ENCODE assay signal across 26 cellular contexts in genomic region chr14:104791425-104791824, GRCh38. TPM values are rescaled to one million over a fixed set of nuclear protein-coding genes. Genes with fewer than 3 reads are reported as not detected.
DNase-seq lines count a peak whose midpoint lies in the region; ATAC-seq and TF ChIP-seq lines count a peak whose summit lies in the region.
"Had no signal": no experiment of that assay in that cellular context is flagged by ENCODE, and none has a peak within 500 bp of the region (broad histone marks: within the 10 kb centered on the region; RNA-seq: fewer than 3 reads in every experiment).

No MANE protein-coding gene starts in this region.

- H3K36me3 Mint-ChIP-seq in CD4-positive, CD25-positive, alpha-beta regulatory T cell, result no peaks in the 10 kb centered on the region
- H3K36me3 Mint-ChIP-seq in glutamatergic neuron (ENCODE audit: unreplicated experiment) (no peaks in the 10 kb centered on the region), osteocyte (ENCODE audit: unreplicated experiment) (peaks cover 2% of the 10 kb centered on the region)

- no peaks in the 10 kb centered on the region for H3F3A ChIP-seq in Loucy (ENCODE audit: low read depth)

- no peak for ATAC-seq in CD4-positive, CD25-positive, alpha-beta regulatory T cell (ENCODE audit: low read depth in 2 of 2)
- no peak for ATAC-seq in HG03439 (IDR thresholded peaks at IDR 0.05; ENCODE audit: unreplicated experiment)
- ATAC-seq in GM19452 (IDR thresholded peaks at IDR 0.05; ENCODE audit: unreplicated experiment), result no peak
- ATAC-seq: HCT116 had no signal

- peaks cover 0 to 59% (median 14%) of the 10 kb centered on the region in 4 donors for H3K4me1 Mint-ChIP-seq in CD4-positive, CD25-positive, alpha-beta regulatory T cell
- H3K4me1 Mint-ChIP-seq in glutamatergic neuron (ENCODE audit: low read depth, unreplicated experiment), result peaks cover 31% of the 10 kb centered on the region
- H3K4me1 Mint-ChIP-seq in osteocyte (ENCODE audit: unreplicated experiment), result peaks cover 34% of the 10 kb centered on the region

- peak overlapping the region; percentile 36 for H3K9ac ChIP-seq in Loucy (ENCODE audit: low read depth, low read length, poor library complexity, severe bottlenecking)

- peaks cover 86% of the 10 kb centered on the region for H3K79me2 ChIP-seq in Loucy (ENCODE audit: insufficient read depth, low read length)

- no peak for TF ChIP-seq CTCF in Loucy (conservative IDR thresholded peaks at IDR 0.05; ENCODE audit: low read length)
- no peak for TF ChIP-seq CTCF in glutamatergic neuron (IDR thresholded peaks at IDR 0.05; ENCODE audit: partially characterized antibody, unreplicated experiment)
- no peak for TF ChIP-seq CTCF in osteocyte (IDR thresholded peaks at IDR 0.05)

- no peaks in the 10 kb centered on the region for H3K9me3 Mint-ChIP-seq in CD4-positive, CD25-positive, alpha-beta regulatory T cell
- peaks cover 12% of the 10 kb centered on the region for H3K9me3 Mint-ChIP-seq in glutamatergic neuron (ENCODE audit: unreplicated experiment)
- H3K9me3 Mint-ChIP-seq in osteocyte (ENCODE audit: unreplicated experiment), result no peaks in the 10 kb centered on the region
- H3K9me3 Mint-ChIP-seq: activated naive CD4-positive, alpha-beta T cell treated with anti-CD3 and anti-CD28 coated beads, Interleukin-2, amount 10 ng/mL, durations not matched to agents 7 days and 5 days; activated T-cell treated with anti-CD3 and anti-CD28 coated beads, Interleukin-2, amount 50 U/mL, for 24 hours had no signal

- H3K36me3 ChIP-seq in CD4-positive, CD25-positive, alpha-beta regulatory T cell (ENCODE audit: control insufficient read depth, insufficient read depth, low read length), result no peaks in the 10 kb centered on the region
- H3K36me3 ChIP-seq in Loucy (ENCODE audit: insufficient read depth, low read length), result no peaks in the 10 kb centered on the region; the same call in 1 of the 2 replicates

- peak overlapping the region in 2 of 4 donors; percentile 68 to 86 for H3K4me3 Mint-ChIP-seq in CD4-positive, CD25-positive, alpha-beta regulatory T cell
- H3K4me3 Mint-ChIP-seq in glutamatergic neuron (ENCODE audit: unreplicated experiment) (peak overlapping the region; percentile 61), osteocyte (ENCODE audit: unreplicated experiment) (no peak overlapping the region)
- H3K4me3 Mint-ChIP-seq: activated naive CD4-positive, alpha-beta T cell treated with anti-CD3 and anti-CD28 coated beads, Interleukin-2, amount 10 ng/mL, durations not matched to agents 7 days and 5 days; activated T-cell treated with anti-CD3 and anti-CD28 coated beads, Interleukin-2, amount 50 U/mL, for 24 hours had no signal

- H3K27me3 ChIP-seq in CD4-positive, CD25-positive, alpha-beta regulatory T cell (ENCODE audit: control insufficient read depth, insufficient read depth, low read length), result no peaks in the 10 kb centered on the region
- H3K27me3 ChIP-seq in Loucy (ENCODE audit: insufficient read depth, low read length, poor library complexity, severe bottlenecking), result no peaks in the 10 kb centered on the region
- H3K27me3 ChIP-seq: heart left ventricle, upper lobe of right lung had no signal

- peaks cover 54% of the 10 kb centered on the region for H3K4me1 ChIP-seq in CD4-positive, CD25-positive, alpha-beta regulatory T cell (ENCODE audit: control insufficient read depth, insufficient read depth, low read length, poor library complexity, severe bottlenecking)
- peaks cover 39% of the 10 kb centered on the region for H3K4me1 ChIP-seq in Loucy (ENCODE audit: insufficient read depth, low read length, poor library complexity, severe bottlenecking)

- H2AFZ ChIP-seq in Loucy (ENCODE audit: low read length), result no peak overlapping the region

- H3K9me2 ChIP-seq in Loucy (replicated peaks; ENCODE audit: low read depth, low read length), result no peaks in the 10 kb centered on the region

- DNase-seq in CD4-positive, CD25-positive, alpha-beta regulatory T cell, result no peak
- DNase-seq in glutamatergic neuron (no peak), osteocyte (ENCODE audit: extremely low spot score, unreplicated experiment) (no peak)
- no peak for DNase-seq in activated naive CD4-positive, alpha-beta T cell treated with Interleukin-2 at 50 U/mL for 16 hours
- DNase-seq: activated CD4-positive, alpha-beta T cell treated with anti-CD3 and anti-CD28 coated beads for 48 hours; activated naive CD4-positive, alpha-beta T cell treated with anti-CD3 and anti-CD28 coated beads, Interleukin-2, amount 10 ng/mL, durations not matched to agents 7 days and 5 days; activated T-cell treated with anti-CD3 and anti-CD28 coated beads, Interleukin-2, amount 50 U/mL, for 24 hours; EL; Karpas-422; kidney glomerular epithelial cell; MV-4-11; NCI-H1436 treated with DMSO at 0.1 percent for 48 hours; NCI-H446 treated with DMSO at 0.1 percent for 48 hours; NCI-H82; retina; RPMI8226; stimulated activated CD4-positive, alpha-beta T cell treated with anti-CD3 and anti-CD28 coated beads, Interleukin-1b, Interleukin-23, amount 100 ng/mL, for 48 hours; stimulated activated CD8-positive, alpha-beta memory T cell treated with anti-CD3 and anti-CD28 coated beads, Interleukin-4, amount 100 ng/mL, for 48 hours had no signal

- H3K4me3 ChIP-seq in CD4-positive, CD25-positive, alpha-beta regulatory T cell (ENCODE audit: low read depth, low read length), result no peak overlapping the region
- H3K4me3 ChIP-seq in Loucy (ENCODE audit: low read length, poor library complexity, severe bottlenecking), result no peak overlapping the region
- H3K4me3 ChIP-seq: heart left ventricle, smooth muscle cell, upper lobe of right lung had no signal

- no peaks in the 10 kb centered on the region for H3K9me3 ChIP-seq in CD4-positive, CD25-positive, alpha-beta regulatory T cell (ENCODE audit: control insufficient read depth in 2 of 2, low read length in 2 of 2)
- no peaks in the 10 kb centered on the region for H3K9me3 ChIP-seq in Loucy (ENCODE audit: insufficient read depth, low read depth, low read length)
- H3K9me3 ChIP-seq: heart left ventricle, upper lobe of right lung had no signal

- no peak overlapping the region for H3K27ac ChIP-seq in CD4-positive, CD25-positive, alpha-beta regulatory T cell (ENCODE audit: insufficient read depth, low read length, poor library complexity, severe bottlenecking)
- H3K27ac ChIP-seq: HL-60, upper lobe of right lung had no signal

- H3K4me2 ChIP-seq in Loucy (ENCODE audit: low read depth, low read length, poor library complexity, severe bottlenecking), result peak overlapping the region; percentile 90
- H3K4me2 ChIP-seq: smooth muscle cell had no signal

- no peaks in the 10 kb centered on the region for H3K27me3 Mint-ChIP-seq in CD4-positive, CD25-positive, alpha-beta regulatory T cell
- H3K27me3 Mint-ChIP-seq in glutamatergic neuron (ENCODE audit: unreplicated experiment), result peaks cover 19% of the 10 kb centered on the region
- no peaks in the 10 kb centered on the region for H3K27me3 Mint-ChIP-seq in osteocyte (ENCODE audit: unreplicated experiment)
- H3K27me3 Mint-ChIP-seq: activated T-cell treated with anti-CD3 and anti-CD28 coated beads, Interleukin-2, amount 50 U/mL, for 24 hours had no signal

- H4K20me1 ChIP-seq in Loucy (ENCODE audit: insufficient read depth, low read length, poor library complexity, severe bottlenecking), result peaks cover 70% of the 10 kb centered on the region

- H3K27ac Mint-ChIP-seq in CD4-positive, CD25-positive, alpha-beta regulatory T cell, result peak overlapping the region in 2 of 3 donors; percentile 28 to 84
- H3K27ac Mint-ChIP-seq in glutamatergic neuron (ENCODE audit: unreplicated experiment) (peak overlapping the region; percentile 48), osteocyte (ENCODE audit: unreplicated experiment) (peak overlapping the region; percentile 44)
- H3K27ac Mint-ChIP-seq: activated naive CD4-positive, alpha-beta T cell treated with anti-CD3 and anti-CD28 coated beads, Interleukin-2, amount 10 ng/mL, durations not matched to agents 7 days and 5 days had no signal

RNA-seq across cellular contexts. Expression of gene AKT1, which starts 4.1 kb away (rescaled TPM):
- 86.0 TPM for total RNA-seq in CD4-positive, CD25-positive, alpha-beta regulatory T cell
- 10 to 100 TPM in 2 of 4 donors, 1 to 10 TPM in 2; 6.3 to 19.8 (median 12.4) TPM for polyA plus RNA-seq in CD4-positive, CD25-positive, alpha-beta regulatory T cell
- 300 TPM for total RNA-seq in glutamatergic neuron (ENCODE audit: unreplicated experiment)
- total RNA-seq in osteocyte, result 157 and 160 TPM in 2 replicates

RNA-seq across cellular contexts. Expression of gene ZBTB42, which starts 9.5 kb away (rescaled TPM):
- total RNA-seq in CD4-positive, CD25-positive, alpha-beta regulatory T cell, result 3.6 TPM
- 1 to 10 TPM; 1.3 to 2.1 (median 1.9) TPM for polyA plus RNA-seq in CD4-positive, CD25-positive, alpha-beta regulatory T cell
- total RNA-seq in glutamatergic neuron (ENCODE audit: unreplicated experiment) (6.0 TPM), osteocyte (2.7 and 3.1 TPM in 2 replicates)

RNA-seq across cellular contexts. Expression of gene SIVA1, which starts 38.5 kb away (rescaled TPM):
- total RNA-seq in CD4-positive, CD25-positive, alpha-beta regulatory T cell, result 82.6 TPM
- 100 to 1,000 TPM; 234 to 281 (median 246) TPM for polyA plus RNA-seq in CD4-positive, CD25-positive, alpha-beta regulatory T cell
- total RNA-seq in glutamatergic neuron (ENCODE audit: unreplicated experiment) (30.5 TPM), osteocyte (50.1 and 52.3 TPM in 2 replicates)
